16 cellular contexts compared by ENCODE assay signal in the genomic region with DNA sequence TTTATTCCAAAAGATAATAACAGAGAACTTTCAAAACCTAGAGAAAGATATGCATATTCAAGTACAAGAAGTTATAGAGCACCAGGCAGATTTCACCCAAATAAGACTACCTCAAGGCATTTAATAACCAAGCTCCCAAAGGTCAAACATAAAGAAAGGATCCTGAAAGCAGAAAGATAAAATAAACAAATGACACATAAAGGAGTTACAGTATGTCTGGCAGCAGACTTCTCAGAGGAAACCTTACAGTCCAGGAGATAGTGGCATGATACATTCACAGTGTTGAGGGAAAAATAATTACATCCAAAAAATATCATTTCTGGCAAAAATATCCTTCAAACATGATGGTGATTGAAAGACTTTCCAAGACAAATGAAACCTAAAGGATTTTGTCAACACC.
A peak's percentile ranks its signal among the peaks of the same experiment; 100 is the strongest.
DNase-seq lines count a peak whose midpoint lies in the region; ATAC-seq, FAIRE-seq and TF ChIP-seq lines count a peak whose summit lies in the region.
"Had no signal": no experiment of that assay in that cellular context is flagged by ENCODE, and none has a peak within 500 bp of the region (broad histone marks: within the 10 kb centered on the region; RNA-seq: fewer than 3 reads in every experiment).

No MANE protein-coding gene starts in this region.

- TF ChIP-seq CTCF in MCF 10A (IDR thresholded peaks at IDR 0.05; ENCODE audit: unreplicated experiment) (no peak), breast epithelium (IDR thresholded peaks at IDR 0.05) (no peak), PC-3 (conservative IDR thresholded peaks at IDR 0.05; ENCODE audit: low read depth, low read length) (no peak), bronchial epithelial cell (IDR thresholded peaks at IDR 0.05; ENCODE audit: insufficient read depth, low read length, severe bottlenecking) (no peak), GM10266 (IDR thresholded peaks at IDR 0.05; ENCODE audit: control insufficient read depth, insufficient read depth, low read depth, missing control alignments) (no peak)

- intact Hi-C loops in MCF 10A (cut with micrococcal nuclease) (no loop called here), breast epithelium (cut with DNase I; ENCODE audit: low total_unique reads) (no loop called here), PC-3 (cut with micrococcal nuclease) (no loop called here)

- H3K36me3 ChIP-seq in breast epithelium (no peaks in the 10 kb centered on the region), PC-3 (ENCODE audit: low read depth, low read length) (no peaks in the 10 kb centered on the region), bronchial epithelial cell (ENCODE audit: control insufficient read depth, insufficient read depth, low read length) (no peaks in the 10 kb centered on the region)
- H3K36me3 ChIP-seq: BLaER1, HAP-1 had no signal

- no peak overlapping the region for H3K4me3 ChIP-seq in breast epithelium
- no peak overlapping the region for H3K4me3 ChIP-seq in PC-3 (ENCODE audit: low read length)
- H3K4me3 ChIP-seq in bronchial epithelial cell (ENCODE audit: low read depth, low read length), result no peak overlapping the region
- H3K4me3 ChIP-seq: BLaER1, HAP-1 had no signal

- no peak overlapping the region for H2AFZ ChIP-seq in PC-3 (ENCODE audit: low read length)

- no peaks in the 10 kb centered on the region for H3K27me3 Mint-ChIP-seq in MCF 10A (ENCODE audit: insufficient read depth, unreplicated experiment)
- H3K27me3 Mint-ChIP-seq: CD4-positive, alpha-beta memory T cell had no signal

- DNase-seq in MCF 10A (ENCODE audit: unreplicated experiment) (no peak), breast epithelium (ENCODE audit: low spot score in 2 of 2) (no peak), PC-3 (peak; percentile 32), bronchial epithelial cell (ENCODE audit: low read depth) (peak; percentile 49), GM10266 (ENCODE audit: extremely low spot score) (no peak), DMS79 (lab: John Stamatoyannopoulos, UW) (no peak)
- DNase-seq: CD4-positive, alpha-beta memory T cell; DMS153; DND-41; GDM1 had no signal

- H3K9ac ChIP-seq in PC-3 (ENCODE audit: low read length), result no peak overlapping the region
- H3K9ac ChIP-seq: BLaER1 had no signal

- TF ChIP-seq POLR2A in breast epithelium (IDR thresholded peaks at IDR 0.05), result no peak

- H3K27me3 ChIP-seq in breast epithelium (no peaks in the 10 kb centered on the region), PC-3 (ENCODE audit: low read length) (no peaks in the 10 kb centered on the region), bronchial epithelial cell (ENCODE audit: control insufficient read depth, insufficient read depth, low read length) (no peaks in the 10 kb centered on the region)
- H3K27me3 ChIP-seq: BLaER1 had no signal

- no peak overlapping the region for H3K4me2 ChIP-seq in PC-3 (ENCODE audit: low read length)
- H3K4me2 ChIP-seq: BLaER1 had no signal

- CTCF ChIA-PET in MCF 10A (lab: Yijun Ruan, JAX) (interaction anchor here (0.6 to 2.2 kb wide), 2 partner anchors 111 to 386 kb away, joined by 3 to 9 read pairs; no protein-coding TSS in a partner anchor), PC-3 (lab: Charles Lee) (no interaction called here)

- no peaks in the 10 kb centered on the region for H3K9me2 ChIP-seq in PC-3 (replicated peaks; ENCODE audit: low read length)

- H3K27ac Mint-ChIP-seq in MCF 10A (ENCODE audit: low read depth, unreplicated experiment), result peak overlapping the region; percentile 62
- H3K27ac Mint-ChIP-seq: CD14-positive monocyte; CD4-positive, alpha-beta memory T cell had no signal

- no peaks in the 10 kb centered on the region for H3K4me1 ChIP-seq in breast epithelium
- peaks cover 4% of the 10 kb centered on the region for H3K4me1 ChIP-seq in PC-3 (ENCODE audit: insufficient read depth, low read length)
- H3K4me1 ChIP-seq: BLaER1, HAP-1 had no signal

- H3K9me3 ChIP-seq in breast epithelium (peaks cover 0 to 8% of the 10 kb centered on the region in 2 donors), PC-3 (ENCODE audit: low read length) (0 out of 2 replicates have a peak, but pooled peaks cover 4% of the 10 kb centered on the region)
- H3K9me3 ChIP-seq: BLaER1, HAP-1 had no signal

- FAIRE-seq in bronchial epithelial cell (lab: Jason Lieb, UNC), result no peak
- FAIRE-seq: H1 had no signal

- ATAC-seq in PC-3, result peak; percentile 83
- ATAC-seq in HG03432 (IDR thresholded peaks at IDR 0.05; ENCODE audit: unreplicated experiment), result no peak

- no TSS peak for BruUV-seq in MCF 10A (replicated peaks; lab: Mats Ljungman, UMichigan)
- no TSS peak for BruUV-seq in PC-3 (replicated peaks; lab: Mats Ljungman, UMichigan)

- H4K20me1 ChIP-seq in PC-3 (ENCODE audit: low read length), result no peaks in the 10 kb centered on the region
- H4K20me1 ChIP-seq: BLaER1 had no signal

- H3K36me3 Mint-ChIP-seq in MCF 10A (ENCODE audit: insufficient read depth, unreplicated experiment), result no peaks in the 10 kb centered on the region
- H3K36me3 Mint-ChIP-seq: CD14-positive monocyte; CD4-positive, alpha-beta memory T cell had no signal

- H3K27ac ChIP-seq in breast epithelium (no peak overlapping the region), PC-3 (ENCODE audit: low read length) (no peak overlapping the region)
- H3K27ac ChIP-seq: 22Rv1, BLaER1 had no signal

- H3K4me1 Mint-ChIP-seq in MCF 10A (ENCODE audit: insufficient read depth, unreplicated experiment), result peaks cover 21% of the 10 kb centered on the region
- H3K4me1 Mint-ChIP-seq: CD14-positive monocyte; CD4-positive, alpha-beta memory T cell had no signal

- POLR2A ChIA-PET in MCF 10A (lab: Yijun Ruan, JAX) (no interaction called here), PC-3 (lab: Charles Lee; ENCODE audit: unreplicated experiment) (no interaction called here)

- H3F3A ChIP-seq in PC-3 (ENCODE audit: low read length, unreplicated experiment), result no peaks in the 10 kb centered on the region

- no peaks in the 10 kb centered on the region for H3K79me2 ChIP-seq in PC-3 (ENCODE audit: low read length)

- no peak overlapping the region for H3K4me3 Mint-ChIP-seq in MCF 10A (ENCODE audit: unreplicated experiment)
- H3K4me3 Mint-ChIP-seq: CD14-positive monocyte; CD4-positive, alpha-beta memory T cell had no signal

- peaks cover 7% of the 10 kb centered on the region for H3K9me3 Mint-ChIP-seq in MCF 10A (ENCODE audit: unreplicated experiment)

Comparison
In these comparisons a context has a peak if more than half of its experiments do, and no peak if none do; other contexts are left out.
1. DNase-seq: peak in PC-3 (single experiment) and bronchial epithelial cell (single experiment); none in MCF 10A (single experiment), breast epithelium (0 of 2), GM10266 (single experiment) and DMS79 (single experiment).